Comparison of ENCODE assay signal across 1 cellular context in genomic region chr7:10977113-10977512, GRCh38.
TF ChIP-seq lines count a peak whose summit lies in the region.

No MANE protein-coding gene starts in this region.

TF ChIP-seq in neural cell, 6 proteins besides CTCF, POLR2A, EP300 and RAD21 (continued from another document):
- TF ChIP-seq, protein P1, sequence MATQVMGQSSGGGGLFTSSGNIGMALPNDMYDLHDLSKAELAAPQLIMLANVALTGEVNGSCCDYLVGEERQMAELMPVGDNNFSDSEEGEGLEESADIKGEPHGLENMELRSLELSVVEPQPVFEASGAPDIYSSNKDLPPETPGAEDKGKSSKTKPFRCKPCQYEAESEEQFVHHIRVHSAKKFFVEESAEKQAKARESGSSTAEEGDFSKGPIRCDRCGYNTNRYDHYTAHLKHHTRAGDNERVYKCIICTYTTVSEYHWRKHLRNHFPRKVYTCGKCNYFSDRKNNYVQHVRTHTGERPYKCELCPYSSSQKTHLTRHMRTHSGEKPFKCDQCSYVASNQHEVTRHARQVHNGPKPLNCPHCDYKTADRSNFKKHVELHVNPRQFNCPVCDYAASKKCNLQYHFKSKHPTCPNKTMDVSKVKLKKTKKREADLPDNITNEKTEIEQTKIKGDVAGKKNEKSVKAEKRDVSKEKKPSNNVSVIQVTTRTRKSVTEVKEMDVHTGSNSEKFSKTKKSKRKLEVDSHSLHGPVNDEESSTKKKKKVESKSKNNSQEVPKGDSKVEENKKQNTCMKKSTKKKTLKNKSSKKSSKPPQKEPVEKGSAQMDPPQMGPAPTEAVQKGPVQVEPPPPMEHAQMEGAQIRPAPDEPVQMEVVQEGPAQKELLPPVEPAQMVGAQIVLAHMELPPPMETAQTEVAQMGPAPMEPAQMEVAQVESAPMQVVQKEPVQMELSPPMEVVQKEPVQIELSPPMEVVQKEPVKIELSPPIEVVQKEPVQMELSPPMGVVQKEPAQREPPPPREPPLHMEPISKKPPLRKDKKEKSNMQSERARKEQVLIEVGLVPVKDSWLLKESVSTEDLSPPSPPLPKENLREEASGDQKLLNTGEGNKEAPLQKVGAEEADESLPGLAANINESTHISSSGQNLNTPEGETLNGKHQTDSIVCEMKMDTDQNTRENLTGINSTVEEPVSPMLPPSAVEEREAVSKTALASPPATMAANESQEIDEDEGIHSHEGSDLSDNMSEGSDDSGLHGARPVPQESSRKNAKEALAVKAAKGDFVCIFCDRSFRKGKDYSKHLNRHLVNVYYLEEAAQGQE (IDR thresholded peaks at IDR 0.05; ENCODE audit: borderline replicate concordance) = no peak
- TF ChIP-seq SMC3 (conservative IDR thresholded peaks at IDR 0.05; ENCODE audit: poor library complexity) = no peak
TF ChIP-seq in neural cell: peak in this region for 0.
